Comparison of ENCODE assay signal across 16 cellular contexts in the genomic region with DNA sequence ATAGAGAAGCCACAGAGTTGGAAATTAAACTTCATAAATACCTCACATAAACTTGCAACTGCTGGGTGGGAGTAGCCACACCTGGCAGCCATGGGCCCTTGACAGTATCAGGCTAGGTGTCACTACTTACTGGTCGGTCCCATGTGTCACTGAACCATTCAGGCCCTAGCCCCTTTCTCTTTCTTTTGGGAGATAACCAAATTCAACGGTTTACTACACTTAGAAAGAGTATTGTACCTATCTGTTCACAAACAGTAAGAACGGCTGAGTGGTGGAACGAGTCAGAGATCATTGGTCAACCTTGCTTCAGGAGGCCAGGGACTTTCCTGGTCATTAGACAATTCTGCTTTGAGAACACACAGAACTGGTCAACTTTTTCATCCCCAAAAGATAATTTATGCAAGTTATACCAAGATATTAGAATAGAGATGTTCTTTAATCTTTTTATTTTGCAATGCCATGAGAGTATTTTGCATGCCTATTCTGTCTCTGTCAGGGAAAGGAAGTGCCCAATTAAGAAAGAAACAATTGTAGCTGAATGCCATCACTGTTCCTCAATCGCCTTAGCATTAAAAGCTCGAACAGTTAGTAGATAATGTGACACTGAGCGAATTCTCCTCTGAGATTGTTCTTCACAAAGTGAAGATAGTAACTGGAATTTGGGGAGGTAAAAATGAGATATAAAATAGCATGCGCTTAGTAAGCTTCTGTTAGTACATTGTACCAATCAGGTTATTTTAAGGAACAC. TPM values are rescaled to one million over a fixed set of nuclear protein-coding genes. Genes with fewer than 3 reads are reported as not detected.
DNase-seq lines count a peak whose midpoint lies in the region; ATAC-seq and TF ChIP-seq lines count a peak whose summit lies in the region.
"Had no signal": no experiment of that assay in that cellular context is flagged by ENCODE, and none has a peak within 500 bp of the region (broad histone marks: within the 10 kb centered on the region; RNA-seq: fewer than 3 reads in every experiment).

No MANE protein-coding gene starts in this region.

- H4K20me1 ChIP-seq in Karpas-422 (ENCODE audit: insufficient read depth, low read depth, low read length): no peaks in the 10 kb centered on the region

- no peaks in the 10 kb centered on the region for H3K4me1 ChIP-seq in CD4-positive, alpha-beta memory T cell (ENCODE audit: insufficient read depth, low read length)
- H3K4me1 ChIP-seq in Karpas-422 (ENCODE audit: low read length) (peaks cover 31% of the 10 kb centered on the region), heart left ventricle (peaks cover 0 to 40% (median 23%) of the 10 kb centered on the region in 12 donors)
- H3K4me1 ChIP-seq: SJSA1 had no signal

- no peak overlapping the region for H3K27ac ChIP-seq in CD4-positive, alpha-beta memory T cell (ENCODE audit: low read depth, low read length)
- H3K27ac ChIP-seq in Karpas-422 (ENCODE audit: low read length) (peak overlapping the region; percentile 35; the same call in 1 of the 2 replicates), heart left ventricle (no peak overlapping the region)
- H3K27ac ChIP-seq: HL-60, SJSA1, tibial nerve had no signal

- WGBS in heart left ventricle, 4 donors: 61 to 72% (median 67%) methylated on average over 8 of the region's 8 CpGs

- ATAC-seq in GM19025 (IDR thresholded peaks at IDR 0.05; ENCODE audit: low read depth, unreplicated experiment): peak; percentile 58
- peak in 3 of 4 donors; percentile 25 to 40 (median 40) for ATAC-seq in heart left ventricle
- no peak for ATAC-seq in GM21526 (IDR thresholded peaks at IDR 0.05; ENCODE audit: low FRiP score, unreplicated experiment)
- ATAC-seq: GM23338 had no signal

- intact Hi-C loops in CD4-positive, alpha-beta memory T cell (cut with micrococcal nuclease): no loop called here
- intact Hi-C loops in heart left ventricle (cut with DNase I): no loop called here

- no peak overlapping the region for H2AFZ ChIP-seq in Karpas-422 (ENCODE audit: low read length)
- H2AFZ ChIP-seq: GM23338 had no signal

- H3K4me3 Mint-ChIP-seq in CD4-positive, alpha-beta memory T cell: no peak overlapping the region
- H3K4me3 Mint-ChIP-seq: GM23338 had no signal

- H3K36me3 ChIP-seq in CD4-positive, alpha-beta memory T cell (ENCODE audit: insufficient read depth, low read length): peaks cover 18% of the 10 kb centered on the region
- H3K36me3 ChIP-seq in Karpas-422 (ENCODE audit: insufficient read depth, low read length): peaks cover 38% of the 10 kb centered on the region
- H3K36me3 ChIP-seq in heart left ventricle: peaks cover 0 to 65% (median 55%) of the 10 kb centered on the region in 9 donors

- H3K9me3 Mint-ChIP-seq in CD4-positive, alpha-beta memory T cell: peaks cover 0 to 3% (median 0%) of the 10 kb centered on the region in 8 donors
- H3K9me3 Mint-ChIP-seq: GM23338 had no signal

- peak overlapping the region in 6 of 7 donors; percentile 6 to 65 (median 46) for H3K27ac Mint-ChIP-seq in CD4-positive, alpha-beta memory T cell
- H3K27ac Mint-ChIP-seq: GM23338 had no signal

- DNase-seq in CD4-positive, alpha-beta memory T cell: no peak
- DNase-seq in Karpas-422 (no peak), heart left ventricle (no peak), DMS153 (lab: John Stamatoyannopoulos, UW) (no peak), NCI-H69 (lab: John Stamatoyannopoulos, UW) (no peak), germinal center (ENCODE audit: low spot score) (no peak)
- DNase-seq: activated CD8-positive, alpha-beta memory T cell treated with anti-CD3 and anti-CD28 coated beads for 24 hours; activated naive CD4-positive, alpha-beta T cell treated with Interleukin-2 at 50 U/mL for 16 hours; glutamatergic neuron; NCI-H2081 had no signal

- no peak overlapping the region for H3K4me2 ChIP-seq in Karpas-422 (ENCODE audit: low read depth, low read length, poor library complexity, severe bottlenecking)
- H3K4me2 ChIP-seq: GM23338 had no signal

- H3K79me2 ChIP-seq in Karpas-422 (ENCODE audit: low read length): peaks cover 83% of the 10 kb centered on the region

- TF ChIP-seq CTCF in heart left ventricle (IDR thresholded peaks at IDR 0.05): no peak

- no peaks in the 10 kb centered on the region for H3K9me3 ChIP-seq in CD4-positive, alpha-beta memory T cell (ENCODE audit: control insufficient read depth in 1 of 2, low read length in 2 of 2)
- H3K9me3 ChIP-seq in Karpas-422 (ENCODE audit: low read length) (no peaks in the 10 kb centered on the region), heart left ventricle (no peaks in the 10 kb centered on the region)
- H3K9me3 ChIP-seq: SJSA1, tibial nerve had no signal

- no peak overlapping the region for H3K4me3 ChIP-seq in CD4-positive, alpha-beta memory T cell (ENCODE audit: low read length in 2 of 2)
- H3K4me3 ChIP-seq in Karpas-422 (ENCODE audit: low read length): no peak overlapping the region
- no peak overlapping the region for H3K4me3 ChIP-seq in heart left ventricle
- H3K4me3 ChIP-seq: GM23338, SJSA1, tibial nerve had no signal

- no peaks in the 10 kb centered on the region for H3K27me3 Mint-ChIP-seq in CD4-positive, alpha-beta memory T cell

- no peak for TF ChIP-seq POLR2A in heart left ventricle (IDR thresholded peaks at IDR 0.05)

- CTCF ChIA-PET in CD4-positive, alpha-beta memory T cell (lab: Charles Lee; ENCODE audit: partially characterized antibody): no interaction called here

- H3K36me3 Mint-ChIP-seq in CD4-positive, alpha-beta memory T cell: peaks cover 37 to 70% of the 10 kb centered on the region in 2 donors

- POLR2A ChIA-PET in CD4-positive, alpha-beta memory T cell (lab: Charles Lee; ENCODE audit: partially characterized antibody): interaction anchor here (1.1 kb wide), 1 partner anchor 51 kb away, joined by 3 read pairs; a partner anchor contains a TSS

- no peak overlapping the region for H3K9ac ChIP-seq in Karpas-422 (ENCODE audit: low read length)

- no peaks in the 10 kb centered on the region for H3K27me3 ChIP-seq in CD4-positive, alpha-beta memory T cell (ENCODE audit: insufficient read depth, low read length)
- no peaks in the 10 kb centered on the region for H3K27me3 ChIP-seq in Karpas-422 (ENCODE audit: low read length)
- no peaks in the 10 kb centered on the region for H3K27me3 ChIP-seq in heart left ventricle
- H3K27me3 ChIP-seq: SJSA1, tibial nerve had no signal

- no peaks in the 10 kb centered on the region for H3K9me2 ChIP-seq in Karpas-422 (replicated peaks; ENCODE audit: insufficient read depth, low read length)

- peaks cover 16 to 46% (median 34%) of the 10 kb centered on the region in 4 donors for H3K4me1 Mint-ChIP-seq in CD4-positive, alpha-beta memory T cell

RNA-seq across cellular contexts. Expression of a gene that starts 50.9 kb away (rescaled TPM):
- total RNA-seq in CD4-positive, alpha-beta memory T cell: 10 to 100 TPM; 67.4 to 74.5 TPM
- 100 to 1,000 TPM in 1 of 2 donors, 10 to 100 TPM in 1; 98.0 to 107 TPM for polyA plus RNA-seq in CD4-positive, alpha-beta memory T cell
- 54.4 and 78.1 TPM in 2 replicates for total RNA-seq in Karpas-422 (2014; rRNA removed; shearing (Covaris generic); ENCODE audit: low replicate concordance)
- 10 to 100 TPM; 34.4 to 73.4 (median 50.1) TPM for total RNA-seq in heart left ventricle
- polyA plus RNA-seq in heart left ventricle: 10 to 100 TPM; 20.3 to 44.0 TPM
